21 cellular contexts compared by ENCODE assay signal in genomic region chr9:2934883-2935282, GRCh38.
"Had no signal": no experiment of that assay in that cellular context is flagged by ENCODE, and none has a peak within 500 bp of the region (broad histone marks: within the 10 kb centered on the region; RNA-seq: fewer than 3 reads in every experiment).

No MANE protein-coding gene starts in this region.

- DNase-seq: activated CD4-positive, alpha-beta T cell treated with anti-CD3 and anti-CD28 coated beads for 48 hours; activated CD4-positive, alpha-beta T cell treated with anti-CD3 and anti-CD28 coated beads, Interleukin-2, amount 50 U/mL, for 4 hours; activated CD4-positive, CD25-positive, alpha-beta regulatory T cell treated with anti-CD3 and anti-CD28 coated beads, Interleukin-2, amount 50 U/mL, for 72 hours; activated CD8-positive, alpha-beta memory T cell treated with anti-CD3 and anti-CD28 coated beads, Interleukin-2, amount 50 U/mL, for 48 hours; activated CD8-positive, alpha-beta T cell treated with anti-CD3 and anti-CD28 coated beads, Interleukin-2, amount 10 ng/mL, durations not matched to agents 7 days and 5 days; activated naive CD4-positive, alpha-beta T cell; activated T-cell treated with anti-CD3 and anti-CD28 coated beads, Interleukin-2, amount 50 U/mL, for 1 hour; amniotic stem cell; MG63; MV-4-11; NCI-H1092 treated with DMSO at 0.1 percent for 48 hours; NCI-H1417 treated with DMSO at 0.1 percent for 48 hours; NCI-H1694; NCI-H2029; NCI-H2107; NCI-H2171 treated with DMSO at 0.1 percent for 48 hours; NCI-H226; NCI-H526; NCI-H82; PC-3; SHP77 treated with DMSO at 0.1 percent for 48 hours had no signal

- ATAC-seq: activated CD8-positive, alpha-beta T cell treated with anti-CD3 and anti-CD28 coated beads, Interleukin-2, amount 10 ng/mL, durations not matched to agents 7 days and 5 days; PC-3 had no signal

- H3K27me3 ChIP-seq: MG63 had no signal

- H3K9me3 ChIP-seq: MG63 had no signal

- H3K36me3 ChIP-seq: MG63 had no signal

- H3K4me3 ChIP-seq: MG63 had no signal
